ENCODE assay signal across 9 cellular contexts in the genomic region with DNA sequence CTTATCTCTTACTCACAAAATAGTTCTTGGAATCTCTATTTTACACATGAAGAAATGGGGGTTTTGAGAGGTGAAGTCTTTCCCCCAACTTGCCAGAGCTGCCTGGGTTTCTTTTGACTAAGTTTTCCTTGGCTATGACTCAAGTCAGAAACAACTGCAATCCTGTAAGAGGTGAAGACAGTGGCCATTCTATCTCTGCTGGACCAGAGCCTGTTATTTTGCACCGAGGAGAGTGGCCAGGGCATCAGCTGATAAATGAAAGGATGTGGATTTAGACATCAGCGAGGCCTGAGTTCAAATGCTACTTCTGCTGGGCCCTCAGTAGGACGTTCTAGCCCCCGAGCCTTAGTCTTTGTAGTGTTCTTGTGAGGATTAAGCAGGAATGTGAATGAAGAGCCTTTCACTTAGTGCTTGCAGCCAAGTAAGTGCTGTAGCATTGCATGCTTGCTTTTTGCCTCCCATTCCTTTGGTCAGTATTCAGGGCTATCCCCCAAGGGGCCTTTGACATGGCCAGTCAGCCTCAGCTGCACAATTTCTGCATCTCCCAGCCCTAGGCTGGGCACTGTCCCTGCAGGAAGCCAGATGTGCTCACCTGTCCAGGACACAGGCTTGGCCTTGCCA. TPM values are rescaled to one million over a fixed set of nuclear protein-coding genes. Genes with fewer than 3 reads are reported as not detected.
DNase-seq lines count a peak whose midpoint lies in the region; ATAC-seq, FAIRE-seq and TF ChIP-seq lines count a peak whose summit lies in the region.
"Had no signal": no experiment of that assay in that cellular context is flagged by ENCODE, and none has a peak within 500 bp of the region (broad histone marks: within the 10 kb centered on the region; RNA-seq: fewer than 3 reads in every experiment).

No MANE protein-coding gene starts in this region.

- POLR2A ChIA-PET in RWPE1 (lab: Yijun Ruan, JAX; ENCODE audit: low non-redundant PET) = no interaction called here

- H3K36me3 Mint-ChIP-seq in progenitor cell of endocrine pancreas (ENCODE audit: insufficient read depth) = no peaks in the 10 kb centered on the region

- no peaks in the 10 kb centered on the region for H3K9me3 Mint-ChIP-seq in progenitor cell of endocrine pancreas (ENCODE audit: low read depth)

- CTCF ChIA-PET in RWPE1 (lab: Yijun Ruan, JAX) = interaction anchor here (0.7 to 0.8 kb wide), 2 partner anchors 17 to 248 kb away, joined by 3 to 4 read pairs; no protein-coding TSS in a partner anchor

- H3K4me3 Mint-ChIP-seq in progenitor cell of endocrine pancreas (ENCODE audit: low read depth) = no peak overlapping the region

- TF ChIP-seq CTCF in RWPE1 (conservative IDR thresholded peaks at IDR 0.05; ENCODE audit: low read depth) (no peak), esophagus muscularis mucosa (IDR thresholded peaks at IDR 0.05) (no peak), progenitor cell of endocrine pancreas (IDR thresholded peaks at IDR 0.05; ENCODE audit: unreplicated experiment) (no peak)

- H3K4me1 ChIP-seq in esophagus muscularis mucosa (peaks cover 52 to 80% (median 67%) of the 10 kb centered on the region in 4 donors), small intestine (ENCODE audit: control insufficient read depth in 2 of 2, insufficient read depth in 1 of 2, low read depth in 1 of 2, low read length in 1 of 2) (peaks cover 8 to 24% of the 10 kb centered on the region in 2 donors)

- H3K4me3 ChIP-seq in esophagus muscularis mucosa (no peak overlapping the region), small intestine (ENCODE audit: low read depth in 1 of 2, low read length in 2 of 2) (no peak overlapping the region)

- FAIRE-seq in small intestine (lab: Jason Lieb, UNC) = no peak

- H3K36me3 ChIP-seq in esophagus muscularis mucosa = no peaks in the 10 kb centered on the region
- H3K36me3 ChIP-seq in small intestine (ENCODE audit: control insufficient read depth in 2 of 2, insufficient read depth in 2 of 2, low read length in 2 of 2) = no peaks in the 10 kb centered on the region

- H3K27ac ChIP-seq in RWPE1 (peak overlapping the region; percentile 74), esophagus muscularis mucosa (replicated peaks in 1 of 4) (peak overlapping the region; percentile 15 to 60 (median 50)), small intestine (ENCODE audit: low read depth in 1 of 2, low read length in 1 of 2) (peak overlapping the region in 1 of 2 donors; percentile 59)

- TF ChIP-seq POLR2A in esophagus muscularis mucosa (IDR thresholded peaks at IDR 0.05; ENCODE audit: low read depth) = no peak

- H3K27me3 ChIP-seq in esophagus muscularis mucosa = peaks cover 0 to 18% (median 0%) of the 10 kb centered on the region in 4 donors
- H3K27me3 ChIP-seq in small intestine (ENCODE audit: control insufficient read depth in 2 of 2, insufficient read depth in 2 of 2, low read length in 2 of 2) = no peaks in the 10 kb centered on the region

- DNase-seq in EH (ENCODE audit: low read depth) = peak; percentile 47
- no peak for DNase-seq in RWPE1 (ENCODE audit: low spot score)
- DNase-seq in esophagus muscularis mucosa (ENCODE audit: extremely low spot score) = no peak
- DNase-seq in progenitor cell of endocrine pancreas (ENCODE audit: low spot score, unreplicated experiment) = no peak
- DNase-seq in left lobe of liver (ENCODE audit: low spot score) = no peak
- no peak for DNase-seq in small intestine
- DNase-seq: NCI-H1105 had no signal

- ATAC-seq in HG02884 (IDR thresholded peaks at IDR 0.05; ENCODE audit: unreplicated experiment) = no peak
- ATAC-seq in left lobe of liver = no peak
- ATAC-seq in HG03521 (IDR thresholded peaks at IDR 0.05; ENCODE audit: unreplicated experiment) = no peak

- WGBS in esophagus muscularis mucosa = 53% methylated on average over 2 of the region's 4 CpGs
- WGBS in small intestine, 3 donors = 57 to 77% (median 74%) methylated on average over 4 of the region's 4 CpGs

- H3K4me1 Mint-ChIP-seq in progenitor cell of endocrine pancreas (ENCODE audit: low read depth) = peaks cover 28% of the 10 kb centered on the region

- TF ChIP-seq EP300 in esophagus muscularis mucosa (IDR thresholded peaks at IDR 0.05) = no peak

- intact Hi-C loops in esophagus muscularis mucosa (cut with DNase I) = no loop called here

- peak overlapping the region; percentile 79 for H3K27ac Mint-ChIP-seq in progenitor cell of endocrine pancreas

- no peaks in the 10 kb centered on the region for H3K9me3 ChIP-seq in esophagus muscularis mucosa
- no peaks in the 10 kb centered on the region for H3K9me3 ChIP-seq in small intestine (ENCODE audit: control insufficient read depth, low read depth)

- H3K27me3 Mint-ChIP-seq in progenitor cell of endocrine pancreas = no peaks in the 10 kb centered on the region

RNA-seq across cellular contexts. Expression of a gene that starts 30.3 kb away (rescaled TPM):
- 10 to 100 TPM; 13.3 to 25.6 (median 21.7) TPM for total RNA-seq in esophagus muscularis mucosa
- total RNA-seq in progenitor cell of endocrine pancreas = 58.2 and 61.6 TPM in 2 replicates
- 33.8 TPM for total RNA-seq in left lobe of liver
- 10 to 100 TPM; 12.4 to 19.9 (median 17.4) TPM for polyA plus RNA-seq in small intestine

RNA-seq across cellular contexts. Expression of a gene that starts 48.6 kb away (rescaled TPM):
- total RNA-seq in esophagus muscularis mucosa (10 to 100 TPM in 1 of 4 donors, 1 to 10 TPM in 3; 5.6 to 15.3 (median 6.8) TPM), progenitor cell of endocrine pancreas (22.6 and 24.5 TPM in 2 replicates), left lobe of liver (213 TPM)
- 1 to 10 TPM in 2 of 3 donors, under 1 TPM in 1; 0.22 to 5.1 (median 1.4) TPM for polyA plus RNA-seq in small intestine
